19 cellular contexts compared by ENCODE assay signal in genomic region chr2:3440486-3440885, GRCh38.
"Had no signal": no experiment of that assay in that cellular context is flagged by ENCODE, and none has a peak within 500 bp of the region (broad histone marks: within the 10 kb centered on the region; RNA-seq: fewer than 3 reads in every experiment).

No MANE protein-coding gene starts in this region.

- H3K4me1 ChIP-seq: breast epithelium had no signal

- H3K4me3 Mint-ChIP-seq: activated CD4-positive, alpha-beta T cell treated with anti-CD3 and anti-CD28 coated beads, Interleukin-2, amount 10 ng/mL, durations not matched to agents 24 days and 14 days; activated naive CD4-positive, alpha-beta T cell treated with anti-CD3 and anti-CD28 coated beads for 36 hours; activated naive CD8-positive, alpha-beta T cell treated with anti-CD3 and anti-CD28 coated beads, Interleukin-2, amount 50 U/mL, for 24 hours; endodermal cell; nephron progenitor cell; stimulated activated naive CD8-positive, alpha-beta T cell treated with anti-CD3 and anti-CD28 coated beads, Interleukin-15, Interleukin-2, amounts not matched to agents 100 ng/mL and 50 ng/mL, for 24 hours had no signal

- H3K4me1 Mint-ChIP-seq: activated CD4-positive, alpha-beta T cell treated with anti-CD3 and anti-CD28 coated beads, Interleukin-2, amount 10 ng/mL, durations not matched to agents 24 days and 14 days; endodermal cell; nephron progenitor cell had no signal

- H3K36me3 ChIP-seq: breast epithelium had no signal

- FAIRE-seq: kidney had no signal

- H3K27ac ChIP-seq: breast epithelium, psoas muscle, spleen had no signal

- H3K27me3 ChIP-seq: breast epithelium, dorsolateral prefrontal cortex, spleen, upper lobe of left lung had no signal

- H3K27me3 Mint-ChIP-seq: activated CD4-positive, alpha-beta T cell treated with anti-CD3 and anti-CD28 coated beads, Interleukin-2, amount 10 ng/mL, durations not matched to agents 24 days and 14 days; activated naive CD8-positive, alpha-beta T cell treated with anti-CD3 and anti-CD28 coated beads, Interleukin-2, amount 50 U/mL, for 24 hours; stimulated activated naive CD8-positive, alpha-beta T cell treated with anti-CD3 and anti-CD28 coated beads, Interleukin-15, Interleukin-2, amounts not matched to agents 100 ng/mL and 50 ng/mL, for 24 hours had no signal

- H3K9me3 Mint-ChIP-seq: activated CD4-positive, alpha-beta T cell treated with anti-CD3 and anti-CD28 coated beads, Interleukin-2, amount 10 ng/mL, durations not matched to agents 24 days and 14 days; activated naive CD4-positive, alpha-beta T cell treated with anti-CD3 and anti-CD28 coated beads for 36 hours; activated naive CD8-positive, alpha-beta T cell treated with anti-CD3 and anti-CD28 coated beads, Interleukin-2, amount 50 U/mL, for 24 hours; activated T-helper 2 cell treated with anti-CD3 and anti-CD28 coated beads, Interferon-gamma antibody, Interleukin-2, Interleukin-4, amounts not matched to agents 10 μg/mL and 5 μg/mL and 100 μg/mL, durations not matched to agents 14 hours and 24 hours and 36 hours; endodermal cell; stimulated activated naive CD8-positive, alpha-beta T cell treated with anti-CD3 and anti-CD28 coated beads, Interleukin-15, Interleukin-2, amounts not matched to agents 100 ng/mL and 50 ng/mL, for 24 hours had no signal

- H3K4me3 ChIP-seq: breast epithelium, dorsolateral prefrontal cortex, psoas muscle, spleen, upper lobe of left lung had no signal

- H3K27ac Mint-ChIP-seq: activated CD4-positive, alpha-beta T cell treated with anti-CD3 and anti-CD28 coated beads, Interleukin-2, amount 10 ng/mL, durations not matched to agents 24 days and 14 days; activated naive CD4-positive, alpha-beta T cell treated with anti-CD3 and anti-CD28 coated beads for 36 hours; activated naive CD8-positive, alpha-beta T cell treated with anti-CD3 and anti-CD28 coated beads, Interleukin-2, amount 50 U/mL, for 24 hours; activated T-helper 2 cell treated with anti-CD3 and anti-CD28 coated beads, Interferon-gamma antibody, Interleukin-2, Interleukin-4, amounts not matched to agents 10 μg/mL and 5 μg/mL and 100 μg/mL, durations not matched to agents 14 hours and 24 hours and 36 hours; endodermal cell; nephron progenitor cell; stimulated activated naive CD8-positive, alpha-beta T cell treated with anti-CD3 and anti-CD28 coated beads, Interleukin-15, Interleukin-2, amounts not matched to agents 100 ng/mL and 50 ng/mL, for 24 hours had no signal

- H3K9me3 ChIP-seq: breast epithelium, psoas muscle, spleen, upper lobe of left lung had no signal

- DNase-seq: activated CD4-positive, alpha-beta T cell treated with anti-CD3 and anti-CD28 coated beads, Interleukin-2, amount 10 ng/mL, durations not matched to agents 24 days and 14 days; activated CD4-positive, CD25-positive, alpha-beta regulatory T cell; activated CD8-positive, alpha-beta memory T cell treated with anti-CD3 and anti-CD28 coated beads, Interleukin-2, amount 50 U/mL, for 48 hours; activated naive CD4-positive, alpha-beta T cell treated with anti-CD3 and anti-CD28 coated beads for 36 hours; activated naive CD8-positive, alpha-beta T cell treated with anti-CD3 and anti-CD28 coated beads, Interleukin-2, amount 50 U/mL, for 24 hours; aorta; dorsolateral prefrontal cortex; endodermal cell; hypothalamus; kidney; nephron progenitor cell; occipital lobe; psoas muscle; spleen; T-helper 2 cell; upper lobe of left lung had no signal
